ENCODE assay signal across 13 cellular contexts in genomic region chr2:237490009-237490804, GRCh38. TPM values are rescaled to one million over a fixed set of nuclear protein-coding genes. Genes with fewer than 3 reads are reported as not detected.
DNase-seq lines count a peak whose midpoint lies in the region; ATAC-seq and TF ChIP-seq lines count a peak whose summit lies in the region.
"Had no signal": no experiment of that assay in that cellular context is flagged by ENCODE, and none has a peak within 500 bp of the region (broad histone marks: within the 10 kb centered on the region; RNA-seq: fewer than 3 reads in every experiment).

No MANE protein-coding gene starts in this region.

- 41% methylated on average over 8 of the region's 8 CpGs for WGBS in right cardiac atrium

- H3K9me3 Mint-ChIP-seq in progenitor cell of endocrine pancreas (ENCODE audit: low read depth): peaks cover 18% of the 10 kb centered on the region
- H3K9me3 Mint-ChIP-seq: central memory CD8-positive, alpha-beta T cell had no signal

- intact Hi-C loops in right cardiac atrium (cut with DNase I) (no loop called here), ascending aorta (cut with DNase I) (no loop called here)

- H3K4me1 Mint-ChIP-seq in progenitor cell of endocrine pancreas (ENCODE audit: low read depth): peaks cover 18% of the 10 kb centered on the region
- H3K4me1 Mint-ChIP-seq: CD8-positive, alpha-beta memory T cell; central memory CD8-positive, alpha-beta T cell had no signal

- TF ChIP-seq CTCF in progenitor cell of endocrine pancreas (IDR thresholded peaks at IDR 0.05; ENCODE audit: unreplicated experiment) (no peak), ascending aorta (IDR thresholded peaks at IDR 0.05) (no peak)

- peak; percentile 7 to 17 for ATAC-seq in right cardiac atrium

- no peaks in the 10 kb centered on the region for H3K36me3 Mint-ChIP-seq in progenitor cell of endocrine pancreas (ENCODE audit: insufficient read depth)
- H3K36me3 Mint-ChIP-seq: CD8-positive, alpha-beta memory T cell had no signal

- peaks cover 54% of the 10 kb centered on the region for H3K27me3 Mint-ChIP-seq in progenitor cell of endocrine pancreas

- H3K27me3 ChIP-seq in H7 (ENCODE audit: control insufficient read depth, insufficient read depth, low read length) (peaks cover 35% of the 10 kb centered on the region), right cardiac atrium (ENCODE audit: control insufficient read depth, insufficient read depth) (no peaks in the 10 kb centered on the region), SJCRH30 (no peaks in the 10 kb centered on the region; the same call in 1 of the 2 replicates), ascending aorta (peaks cover 15% of the 10 kb centered on the region)

- peak overlapping the region; percentile 94 for H3K27ac Mint-ChIP-seq in progenitor cell of endocrine pancreas
- H3K27ac Mint-ChIP-seq: activated T-helper 1 cell treated with anti-CD3 and anti-CD28 coated beads, Interleukin-12 subunit alpha, Interleukin-12 subunit beta, Interleukin-2, Interleukin-4 antibody, amounts not matched to agents 30 ng/mL and 10 ng/mL and 1 ng/mL, durations not matched to agents 14 hours and 24 hours and 36 hours; CD8-positive, alpha-beta memory T cell had no signal

- H3K27ac ChIP-seq in right cardiac atrium (ENCODE audit: low read length) (peak overlapping the region; percentile 61), SJCRH30 (no peak overlapping the region), ascending aorta (no peak overlapping the region)

- H3K4me1 ChIP-seq in right cardiac atrium (ENCODE audit: control insufficient read depth, insufficient read depth, low read length) (no peaks in the 10 kb centered on the region), SJCRH30 (no peaks in the 10 kb centered on the region), ascending aorta (peaks cover 11 to 15% of the 10 kb centered on the region in 2 donors)

- H3K4me3 ChIP-seq in H7 (ENCODE audit: insufficient read depth, low read depth, low read length): no peak overlapping the region
- no peak overlapping the region for H3K4me3 ChIP-seq in right cardiac atrium (ENCODE audit: low read length)
- H3K4me3 ChIP-seq in SJCRH30: no peak overlapping the region
- no peak overlapping the region for H3K4me3 ChIP-seq in ascending aorta

- peaks cover 1% of the 10 kb centered on the region; the same call in 1 of the 2 replicates for H3K36me3 ChIP-seq in H7 (replicated peaks; ENCODE audit: control insufficient read depth, insufficient read depth, low read length)
- H3K36me3 ChIP-seq in SJCRH30: no peaks in the 10 kb centered on the region
- no peaks in the 10 kb centered on the region for H3K36me3 ChIP-seq in ascending aorta

- peak overlapping the region; percentile 18 for H3K4me3 Mint-ChIP-seq in progenitor cell of endocrine pancreas (ENCODE audit: low read depth)
- H3K4me3 Mint-ChIP-seq: activated T-helper 1 cell treated with anti-CD3 and anti-CD28 coated beads, Interleukin-12 subunit alpha, Interleukin-12 subunit beta, Interleukin-2, Interleukin-4 antibody, amounts not matched to agents 30 ng/mL and 10 ng/mL and 1 ng/mL, durations not matched to agents 14 hours and 24 hours and 36 hours; CD8-positive, alpha-beta memory T cell; central memory CD8-positive, alpha-beta T cell had no signal

- in situ Hi-C loops in SK-MEL-5 (cut with HindIII; ENCODE audit: low pct_unique_long_range_greater_than_20kb, low sequenced_read_pairs): no loop called here

- peak; percentile 76 for DNase-seq in H7
- peak; percentile 64 for DNase-seq in SK-MEL-5 (ENCODE audit: low read depth, low spot score)
- no peak for DNase-seq in right cardiac atrium
- no peak for DNase-seq in progenitor cell of endocrine pancreas (ENCODE audit: low spot score, unreplicated experiment)
- no peak for DNase-seq in SJCRH30
- DNase-seq in ureter (ENCODE audit: low spot score): no peak
- no peak for DNase-seq in ascending aorta (ENCODE audit: low spot score in 2 of 2)
- DNase-seq in hepatic stellate cell (ENCODE audit: low spot score): no peak
- DNase-seq: CD8-positive, alpha-beta memory T cell; NCI-H446 treated with DMSO at 0.1 percent for 48 hours; SHP77 treated with DMSO at 0.1 percent for 48 hours had no signal

- no peaks in the 10 kb centered on the region for H3K9me3 ChIP-seq in right cardiac atrium (ENCODE audit: control insufficient read depth, low read length)
- H3K9me3 ChIP-seq in SJCRH30 (replicated peaks): no peaks in the 10 kb centered on the region
- H3K9me3 ChIP-seq in ascending aorta: peaks cover 5 to 20% of the 10 kb centered on the region in 2 donors

RNA-seq across cellular contexts. Expression of gene MLPH, which starts 3.2 kb away (rescaled TPM):
- 1.1 and 6.1 TPM in 2 replicates for total RNA-seq in H7 (2014; rRNA removed; shearing (Covaris generic))
- total RNA-seq in SK-MEL-5 (2014; rRNA removed; shearing (Covaris generic)): 82.9 and 92.8 TPM in 2 replicates
- 41.2 and 50.8 TPM in 2 replicates for polyA plus RNA-seq in SK-MEL-5 (2015; cell fraction: cytosol; rRNA removed)
- polyA plus RNA-seq in SK-MEL-5 (2015; cell fraction: nucleus; rRNA removed): 957 and 1,306 TPM in 2 replicates
- 100 to 1,000 TPM in 3 of 4 donors, 10 to 100 TPM in 1; 57.8 to 189 (median 143) TPM for total RNA-seq in right cardiac atrium
- polyA plus RNA-seq in right cardiac atrium: 138 TPM
- total RNA-seq in progenitor cell of endocrine pancreas: 1.2 and 1.6 TPM in 2 replicates
- total RNA-seq in SJCRH30 (2014; rRNA removed; shearing (Covaris generic)): 0.14 TPM in 1 of 2 replicates, not detected in the other
- 236 TPM for total RNA-seq in ureter
- total RNA-seq in ascending aorta: 91.0 TPM
- total RNA-seq: activated T-helper 1 cell treated with anti-CD3 and anti-CD28 coated beads, Interleukin-12 subunit alpha, Interleukin-12 subunit beta, Interleukin-2, Interleukin-4 antibody, amounts not matched to agents 30 ng/mL and 10 ng/mL and 1 ng/mL, durations not matched to agents 14 hours and 24 hours and 36 hours; CD8-positive, alpha-beta memory T cell had no signal
- polyA plus RNA-seq: CD8-positive, alpha-beta memory T cell had no signal

Comparison
In these comparisons a context has a peak if more than half of its experiments do, and no peak if none do; other contexts are left out.
1. DNase-seq: peak in H7 (single experiment) and SK-MEL-5 (single experiment); none in right cardiac atrium (0 of 3), progenitor cell of endocrine pancreas (single experiment), SJCRH30 (0 of 2), ureter (single experiment), ascending aorta (0 of 2) and hepatic stellate cell (single experiment).